8 cellular contexts compared by ENCODE assay signal in the genomic region with DNA sequence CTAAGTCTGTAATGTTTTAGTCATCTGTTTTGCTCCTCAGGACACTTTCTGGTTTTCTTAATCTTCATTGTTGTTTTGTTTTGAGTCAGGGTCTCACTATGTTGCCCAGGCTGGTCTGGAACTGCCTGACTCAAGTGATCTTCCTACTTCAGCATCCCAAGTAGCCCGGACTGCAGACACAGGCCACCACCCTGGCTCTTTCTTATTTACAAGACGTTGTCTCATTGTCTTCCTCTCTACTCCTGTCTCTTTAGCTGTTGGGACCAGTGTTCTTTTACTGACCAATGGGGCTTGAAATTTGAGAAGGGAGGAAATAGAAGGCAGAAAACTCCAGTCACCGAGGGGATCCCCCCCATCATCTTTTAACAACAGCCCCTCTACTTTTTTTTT. TPM values are rescaled to one million over a fixed set of nuclear protein-coding genes. Genes with fewer than 3 reads are reported as not detected.
DNase-seq lines count a peak whose midpoint lies in the region; ATAC-seq and TF ChIP-seq lines count a peak whose summit lies in the region.

No MANE protein-coding gene starts in this region.

- H3K79me2 ChIP-seq in PC-9 (ENCODE audit: low read depth), result no peaks in the 10 kb centered on the region

- no peaks in the 10 kb centered on the region for H3K36me3 Mint-ChIP-seq in activated T-cell treated with anti-CD3 and anti-CD28 coated beads, Interleukin-2, amount 50 U/mL, for 72 hours (ENCODE audit: insufficient read depth in 2 of 2)

- no peak for DNase-seq in activated T-cell treated with anti-CD3 and anti-CD28 coated beads, Interleukin-2, amount 50 U/mL, for 72 hours
- no peak for DNase-seq in activated T-cell treated with anti-CD3 and anti-CD28 coated beads, Interleukin-2, amount 50 U/mL, for 48 hours
- DNase-seq in PC-9 (no peak), foreskin fibroblast (no peak), thyroid gland (no peak), NCI-H345 (lab: John Stamatoyannopoulos, UW) (no peak), dermis blood vessel endothelial cell (no peak)

- no peaks in the 10 kb centered on the region for H3K9me3 ChIP-seq in PC-9 (ENCODE audit: insufficient read depth, low read depth)
- no peaks in the 10 kb centered on the region for H3K9me3 ChIP-seq in thyroid gland

- no peaks in the 10 kb centered on the region for H3K9me2 ChIP-seq in PC-9 (ENCODE audit: insufficient read depth)

- H3F3A ChIP-seq in PC-9 (ENCODE audit: insufficient read depth, low read depth), result peaks cover 16% of the 10 kb centered on the region

- peak overlapping the region; percentile 82; the same call in 1 of the 2 replicates for H2AFZ ChIP-seq in PC-9

- peaks cover 39% of the 10 kb centered on the region for H3K4me1 ChIP-seq in PC-9 (replicated peaks; ENCODE audit: insufficient read depth)
- H3K4me1 ChIP-seq in thyroid gland, result peaks cover 33 to 42% of the 10 kb centered on the region in 2 donors

- H3K27ac Mint-ChIP-seq in activated T-cell treated with anti-CD3 and anti-CD28 coated beads, Interleukin-2, amount 50 U/mL, for 72 hours, result no peak overlapping the region

- no peaks in the 10 kb centered on the region for H4K20me1 ChIP-seq in PC-9 (ENCODE audit: insufficient read depth)

- no TSS peak for BruUV-seq in PC-9 (replicated peaks; lab: Mats Ljungman, UMichigan)

- CTCF ChIA-PET in PC-9 (lab: Charles Lee), result no interaction called here

- 33 to 52% methylated on average over 3 of the region's 3 CpGs for WGBS in thyroid gland, 2 donors

- no peaks in the 10 kb centered on the region for H3K9me3 Mint-ChIP-seq in activated T-cell treated with anti-CD3 and anti-CD28 coated beads, Interleukin-2, amount 50 U/mL, for 72 hours

- peak overlapping the region; percentile 36 for H3K27ac ChIP-seq in PC-9
- H3K27ac ChIP-seq in thyroid gland, result peak overlapping the region; percentile 10 to 53 (median 37)

- H3K4me1 Mint-ChIP-seq in activated T-cell treated with anti-CD3 and anti-CD28 coated beads, Interleukin-2, amount 50 U/mL, for 72 hours (ENCODE audit: low read depth), result peaks cover 21% of the 10 kb centered on the region

- peak overlapping the region; percentile 85 for H3K4me2 ChIP-seq in PC-9

- no peak for TF ChIP-seq CTCF in PC-9 (conservative IDR thresholded peaks at IDR 0.05)
- no peak for TF ChIP-seq CTCF in foreskin fibroblast (IDR thresholded peaks at IDR 0.05; ENCODE audit: low read depth, low read length)
- TF ChIP-seq CTCF in thyroid gland (IDR thresholded peaks at IDR 0.05), result no peak

- no peaks in the 10 kb centered on the region for H3K36me3 ChIP-seq in PC-9 (ENCODE audit: low read depth)
- peaks cover 0 to 20% of the 10 kb centered on the region in 2 donors for H3K36me3 ChIP-seq in thyroid gland

- H3K27me3 Mint-ChIP-seq in activated T-cell treated with anti-CD3 and anti-CD28 coated beads, Interleukin-2, amount 50 U/mL, for 72 hours (ENCODE audit: low read depth), result peaks cover 7% of the 10 kb centered on the region

- intact Hi-C loops in PC-9 (cut with micrococcal nuclease; ENCODE audit: unreplicated experiment) (no loop called here), thyroid gland (cut with DNase I) (no loop called here)

- H3K27me3 ChIP-seq in PC-9 (ENCODE audit: insufficient read depth, low read depth) (no peaks in the 10 kb centered on the region), thyroid gland (no peaks in the 10 kb centered on the region)

- no peak for TF ChIP-seq POLR2A in thyroid gland (IDR thresholded peaks at IDR 0.05)

- POLR2A ChIA-PET in PC-9 (lab: Charles Lee; ENCODE audit: unreplicated experiment), result no interaction called here

- peak; percentile 24 to 30 for ATAC-seq in activated T-cell treated with anti-CD3 and anti-CD28 coated beads, Interleukin-2, amount 50 U/mL, for 72 hours (replicated peaks in 1 of 2)
- no peak for ATAC-seq in HG02610 (IDR thresholded peaks at IDR 0.05; ENCODE audit: unreplicated experiment)

- H3K4me3 ChIP-seq in PC-9 (peak overlapping the region; percentile 67; the same call in 1 of the 2 replicates), foreskin fibroblast (ENCODE audit: low read depth in 1 of 2, low read length in 2 of 2) (peak overlapping the region; percentile 58 to 94), thyroid gland (replicated peaks in 1 of 3) (peak overlapping the region in 1 of 3 donors; percentile 39)

- H3K4me3 Mint-ChIP-seq in activated T-cell treated with anti-CD3 and anti-CD28 coated beads, Interleukin-2, amount 50 U/mL, for 72 hours, result peak overlapping the region; percentile 94 to 96

RNA-seq across cellular contexts. Expression of gene SCPEP1, which starts 1.2 kb away (rescaled TPM):
- total RNA-seq in activated T-cell treated with anti-CD3 and anti-CD28 coated beads, Interleukin-2, amount 50 U/mL, for 72 hours, result 10 to 100 TPM; 28.0 to 34.7 TPM
- total RNA-seq in PC-9 (2021) (17.4 and 19.4 TPM in 2 replicates), thyroid gland (100 to 1,000 TPM; 260 to 354 (median 284) TPM), dermis blood vessel endothelial cell (40.3 and 61.4 TPM in 2 replicates)

RNA-seq across cellular contexts. Expression of gene COIL, which starts 18.2 kb away (rescaled TPM):
- total RNA-seq in activated T-cell treated with anti-CD3 and anti-CD28 coated beads, Interleukin-2, amount 50 U/mL, for 72 hours, result 10 to 100 TPM; 16.6 to 17.9 TPM
- 14.0 and 19.0 TPM in 2 replicates for total RNA-seq in PC-9 (2021)
- total RNA-seq in thyroid gland, result 10 to 100 TPM; 13.2 to 18.3 (median 17.5) TPM
- total RNA-seq in dermis blood vessel endothelial cell, result 16.5 and 18.8 TPM in 2 replicates
